In genomic region chr10:16685551-16685950, GRCh38 we compare ENCODE assay signal across 35 cellular contexts.
"Had no signal": no experiment of that assay in that cellular context is flagged by ENCODE, and none has a peak within 500 bp of the region (broad histone marks: within the 10 kb centered on the region; RNA-seq: fewer than 3 reads in every experiment).

No MANE protein-coding gene starts in this region.

- DNase-seq: activated effector memory CD4-positive, alpha-beta T cell treated with anti-CD3 and anti-CD28 coated beads, Interleukin-2, amount 50 U/mL, for 16 hours; activated effector memory CD4-positive, alpha-beta T cell treated with Interleukin-2 at 50 U/mL for 16 hours; activated gamma-delta T cell; activated gamma-delta T cell treated with Interleukin-2 at 50 U/mL for 16 hours; activated naive CD4-positive, alpha-beta T cell; activated naive CD4-positive, alpha-beta T cell treated with anti-CD3 and anti-CD28 coated beads for 36 hours; activated naive CD4-positive, alpha-beta T cell treated with anti-CD3 and anti-CD28 coated beads, Interleukin-2, amount 10 ng/mL, durations not matched to agents 7 days and 5 days; activated naive CD4-positive, alpha-beta T cell treated with anti-CD3 and anti-CD28 coated beads, Interleukin-2, amount 50 U/mL, for 16 hours; activated naive CD4-positive, alpha-beta T cell treated with Interleukin-2 at 50 U/mL for 16 hours; activated naive CD8-positive, alpha-beta T cell treated with anti-CD3 and anti-CD28 coated beads for 36 hours; activated naive CD8-positive, alpha-beta T cell treated with anti-CD3 and anti-CD28 coated beads, Interleukin-2, amount 10 ng/mL, durations not matched to agents 7 days and 5 days; activated naive CD8-positive, alpha-beta T cell treated with anti-CD3 and anti-CD28 coated beads, Interleukin-2, amount 50 U/mL, for 24 hours; activated T-cell treated with anti-CD3 and anti-CD28 coated beads for 4 hours; activated T-cell treated with anti-CD3 and anti-CD28 coated beads, Interleukin-2, amount 50 U/mL, for 1 hour; activated T-cell treated with anti-CD3 and anti-CD28 coated beads, Interleukin-2, amount 50 U/mL, for 24 hours; activated T-cell treated with anti-CD3 and anti-CD28 coated beads, Interleukin-2, amount 50 U/mL, for 4 hours; activated T-cell treated with anti-CD3 and anti-CD28 coated beads, Interleukin-2, amount 50 U/mL, for 48 hours; activated T-cell treated with anti-CD3 and anti-CD28 coated beads, Interleukin-2, amount 50 U/mL, for 72 hours; adrenal gland; amniotic stem cell; amygdala; anterior cingulate cortex; aorta; body of pancreas; brain microvascular endothelial cell; caudate nucleus; central memory CD4-positive, alpha-beta T cell; cerebellar nuclear complex had no signal

- H3K36me3 ChIP-seq: adrenal gland, ascending aorta, breast epithelium, cardiac muscle cell had no signal

- ATAC-seq: activated naive CD4-positive, alpha-beta T cell treated with anti-CD3 and anti-CD28 coated beads, Interleukin-2, amount 50 U/mL, for 72 hours; activated naive CD8-positive, alpha-beta T cell treated with anti-CD3 and anti-CD28 coated beads, Interleukin-2, amount 50 U/mL, for 24 hours; activated T-cell treated with anti-CD3 and anti-CD28 coated beads, Interleukin-2, amount 50 U/mL, for 4 hours; activated T-cell treated with anti-CD3 and anti-CD28 coated beads, Interleukin-2, amount 50 U/mL, for 72 hours; activated T-helper 17 cell treated with anti-CD3 and anti-CD28 coated beads, Interleukin-2, amount 50 U/mL, for 72 hours; body of pancreas had no signal

- FAIRE-seq: astrocyte, bronchial epithelial cell had no signal

- H3K9me3 ChIP-seq: adrenal gland, ascending aorta, body of pancreas, breast epithelium had no signal

- H3K4me1 ChIP-seq: adrenal gland, ascending aorta, body of pancreas, breast epithelium had no signal

- H3K27me3 ChIP-seq: adrenal gland, ascending aorta, body of pancreas, brain microvascular endothelial cell, breast epithelium, cardiac muscle cell had no signal

- H3K4me3 ChIP-seq: adrenal gland, ascending aorta, body of pancreas, breast epithelium, cardiac muscle cell had no signal

- H3K27ac ChIP-seq: adrenal gland, ascending aorta, body of pancreas, brain microvascular endothelial cell, breast epithelium, cardiac muscle cell had no signal
